ENCODE assay signal across 8 cellular contexts in the genomic region with DNA sequence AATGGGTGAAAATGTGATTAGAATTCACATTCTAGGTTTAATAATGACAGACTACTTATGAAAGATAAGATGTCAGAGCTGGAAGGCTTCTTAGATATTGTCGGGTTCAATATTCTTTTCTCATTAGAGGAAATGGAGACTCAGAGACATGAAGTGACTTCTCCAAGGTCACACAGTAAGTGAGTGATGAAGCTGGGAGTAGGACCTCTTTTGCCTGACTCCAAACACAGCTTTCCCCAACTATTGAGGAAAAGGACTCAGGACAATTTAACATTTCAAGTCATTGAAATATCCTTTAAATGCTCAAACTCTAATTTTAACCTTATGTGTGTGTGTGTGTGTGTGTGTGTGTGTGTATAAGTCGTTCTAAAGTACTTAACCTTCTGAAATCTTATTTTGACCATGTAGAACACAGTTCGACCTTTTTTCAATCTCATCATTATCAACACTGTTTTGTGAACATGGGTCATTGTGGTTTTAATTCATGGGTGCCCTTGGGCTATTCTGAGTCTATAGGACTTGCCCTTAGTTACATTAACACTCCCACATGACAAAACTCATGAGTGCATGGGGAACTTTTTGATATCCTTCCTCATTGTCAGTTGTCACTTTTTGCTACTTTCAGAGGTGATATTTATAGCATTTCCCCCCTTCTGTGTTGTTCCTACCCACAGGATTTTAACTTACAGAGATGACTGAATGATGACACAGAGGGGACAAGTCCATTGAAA. TPM values are rescaled to one million over a fixed set of nuclear protein-coding genes. Genes with fewer than 3 reads are reported as not detected.
DNase-seq lines count a peak whose midpoint lies in the region; ATAC-seq and TF ChIP-seq lines count a peak whose summit lies in the region.

No MANE protein-coding gene starts in this region.

- H3K4me1 ChIP-seq in left lung = peaks cover 23 to 73% of the 10 kb centered on the region in 2 donors

- H3K4me1 Mint-ChIP-seq in CD14-positive monocyte (peaks cover 50% of the 10 kb centered on the region), Calu3 (ENCODE audit: low read depth, unreplicated experiment) (peaks cover 68% of the 10 kb centered on the region)

- H3K27ac Mint-ChIP-seq in CD14-positive monocyte (peak overlapping the region; percentile 81 to 94 (median 88)), Calu3 (ENCODE audit: unreplicated experiment) (no peak overlapping the region)

- H3K27ac ChIP-seq in left lung = peak overlapping the region in 1 of 2 donors; percentile 53

- no peaks in the 10 kb centered on the region for H3K9me3 ChIP-seq in left lung

- peaks cover 0 to 3% (median 0%) of the 10 kb centered on the region in 3 donors for H3K27me3 Mint-ChIP-seq in CD14-positive monocyte (ENCODE audit: low read depth in 3 of 3)
- no peaks in the 10 kb centered on the region for H3K27me3 Mint-ChIP-seq in Calu3 (ENCODE audit: unreplicated experiment)

- H3K9me3 Mint-ChIP-seq in CD14-positive monocyte (no peaks in the 10 kb centered on the region), Calu3 (ENCODE audit: low read depth, unreplicated experiment) (no peaks in the 10 kb centered on the region)

- TF ChIP-seq CTCF in CD14-positive monocyte (IDR thresholded peaks at IDR 0.05) = no peak
- no peak for TF ChIP-seq CTCF in left lung (IDR thresholded peaks at IDR 0.05)
- TF ChIP-seq CTCF in Calu3 (IDR thresholded peaks at IDR 0.05; ENCODE audit: unreplicated experiment) = no peak

- H3K27me3 ChIP-seq in left lung = no peaks in the 10 kb centered on the region

- H3K4me3 ChIP-seq in left lung = no peak overlapping the region

- H3K4me3 Mint-ChIP-seq in CD14-positive monocyte = peak overlapping the region; percentile 39 to 57
- H3K4me3 Mint-ChIP-seq in Calu3 (ENCODE audit: low read depth, unreplicated experiment) = no peak overlapping the region

- H3K36me3 ChIP-seq in left lung = no peaks in the 10 kb centered on the region

- intact Hi-C loops in CD14-positive monocyte (cut with micrococcal nuclease) = loop anchor here in 1 of 2 donors (5.0 kb wide), 1 partner anchor 54 kb away; a partner anchor contains a TSS
- intact Hi-C loops in left lung (cut with DNase I) = no loop called here
- intact Hi-C loops in Calu3 (cut with micrococcal nuclease; ENCODE audit: unreplicated experiment) = loop anchor here (5.0 kb wide), 2 partner anchors 56 to 71 kb away; no protein-coding TSS in a partner anchor

- CTCF ChIA-PET in Calu3 (lab: Charles Lee) = no interaction called here

- no peak for DNase-seq in CD14-positive monocyte (ENCODE audit: low spot score)
- no peak for DNase-seq in left lung
- no peak for DNase-seq in NCI-H2107 treated with DMSO at 0.1 percent for 48 hours (lab: John Stamatoyannopoulos, UW; ENCODE audit: unreplicated experiment)
- DNase-seq in NCI-H2081 (lab: John Stamatoyannopoulos, UW) = no peak
- DNase-seq in NCI-H226 = no peak
- DNase-seq in Calu3 = no peak

- ATAC-seq in GM19395 (IDR thresholded peaks at IDR 0.05; ENCODE audit: unreplicated experiment) = peak; percentile 44
- ATAC-seq in HG03565 (IDR thresholded peaks at IDR 0.05; ENCODE audit: unreplicated experiment) = peak; percentile 57
- peak; percentile 17 for ATAC-seq in left lung

- peaks cover 0 to 3% of the 10 kb centered on the region in 2 donors for H3K36me3 Mint-ChIP-seq in CD14-positive monocyte
- H3K36me3 Mint-ChIP-seq in Calu3 (ENCODE audit: insufficient read depth, unreplicated experiment) = no peaks in the 10 kb centered on the region

- no TSS peak for BruUV-seq in Calu3 (replicated peaks; lab: Mats Ljungman, UMichigan)

RNA-seq across cellular contexts. Expression of a gene that starts 53.0 kb away (rescaled TPM):
- 1 to 10 TPM in 1 of 2 donors, under 1 TPM in 1; 0.88 to 2.1 TPM for polyA plus RNA-seq in CD14-positive monocyte
- total RNA-seq in left lung (10 to 100 TPM; 16.1 to 17.7 TPM), Calu3 (2022) (11.4 and 11.7 TPM in 2 replicates)
